Comparison of ENCODE assay signal across 22 cellular contexts in genomic region chr12:52084491-52085231, GRCh38. TPM values are rescaled to one million over a fixed set of nuclear protein-coding genes. Genes with fewer than 3 reads are reported as not detected.
"Had no signal": no experiment of that assay in that cellular context is flagged by ENCODE, and none has a peak within 500 bp of the region (broad histone marks: within the 10 kb centered on the region; RNA-seq: fewer than 3 reads in every experiment).

No MANE protein-coding gene starts in this region.

- H3K36me3 Mint-ChIP-seq: naive B cell had no signal

- H3K4me3 Mint-ChIP-seq: activated CD4-positive, alpha-beta memory T cell treated with anti-CD3 and anti-CD28 coated beads, Interleukin-2, amount 10 ng/mL, durations not matched to agents 7 days and 5 days; activated CD4-positive, alpha-beta T cell treated with anti-CD3 and anti-CD28 coated beads, Interleukin-2, amount 10 ng/mL, durations not matched to agents 24 days and 14 days; activated naive CD4-positive, alpha-beta T cell treated with anti-CD3 and anti-CD28 coated beads for 36 hours; activated T-cell treated with anti-CD3 and anti-CD28 coated beads, Interleukin-2, amount 50 U/mL, for 72 hours; dendritic cell treated with granulocyte-macrophage colony-stimulating factor and Interleukin-4, amounts not matched to agents 40 ng/mL and 50 ng/mL, for 4 days; T-helper 1 cell treated with Interleukin-12 subunit alpha and Interleukin-12 subunit beta and Interleukin-4 antibody, amounts not matched to agents 30 μg/mL and 1 μg/mL, for 36 hours had no signal

- H3K27ac Mint-ChIP-seq: activated CD4-positive, alpha-beta memory T cell treated with anti-CD3 and anti-CD28 coated beads, Interleukin-2, amount 10 ng/mL, durations not matched to agents 7 days and 5 days; activated CD4-positive, alpha-beta T cell treated with anti-CD3 and anti-CD28 coated beads, Interleukin-2, amount 10 ng/mL, durations not matched to agents 24 days and 14 days; activated naive CD4-positive, alpha-beta T cell treated with anti-CD3 and anti-CD28 coated beads for 36 hours; activated T-cell treated with anti-CD3 and anti-CD28 coated beads, Interleukin-2, amount 50 U/mL, for 72 hours; dendritic cell treated with granulocyte-macrophage colony-stimulating factor and Interleukin-4, amounts not matched to agents 40 ng/mL and 50 ng/mL, for 4 days; T-helper 1 cell treated with Interleukin-12 subunit alpha and Interleukin-12 subunit beta and Interleukin-4 antibody, amounts not matched to agents 30 μg/mL and 1 μg/mL, for 36 hours had no signal

- H3K27ac ChIP-seq: foreskin keratinocyte, lower lobe of right lung, sigmoid colon, thyroid gland had no signal

- H3K4me1 ChIP-seq: foreskin keratinocyte had no signal

- DNase-seq: activated CD4-positive, alpha-beta memory T cell treated with anti-CD3 and anti-CD28 coated beads, Interleukin-2, amount 10 ng/mL, durations not matched to agents 7 days and 5 days; activated CD4-positive, alpha-beta T cell treated with anti-CD3 and anti-CD28 coated beads, Interleukin-2, amount 10 ng/mL, durations not matched to agents 24 days and 14 days; activated effector memory CD4-positive, alpha-beta T cell treated with Interleukin-2 at 50 U/mL for 16 hours; activated naive CD4-positive, alpha-beta T cell treated with anti-CD3 and anti-CD28 coated beads for 36 hours; activated T-cell treated with anti-CD3 and anti-CD28 coated beads, Interleukin-2, amount 50 U/mL, for 72 hours; cerebellar nuclear complex; effector CD8-positive, alpha-beta T cell; foreskin keratinocyte; lower lobe of right lung; naive B cell; nucleus accumbens; sigmoid colon; stimulated activated CD4-positive, alpha-beta T cell treated with anti-CD3 and anti-CD28 coated beads, Interleukin-4, amount 100 ng/mL, for 1 hour; stimulated activated naive CD8-positive, alpha-beta T cell treated with anti-CD3 and anti-CD28 coated beads, Interleukin-15, Interleukin-2, amounts not matched to agents 100 U/mL and 50 U/mL, for 24 hours; thyroid gland had no signal

- H3K27me3 ChIP-seq: thyroid gland had no signal

- H3K36me3 ChIP-seq: sigmoid colon, thyroid gland had no signal

- H3K9me3 ChIP-seq: lower lobe of right lung, sigmoid colon, thyroid gland had no signal

- H3K4me3 ChIP-seq: lower lobe of right lung, sigmoid colon, thyroid gland had no signal

- ATAC-seq: activated CD4-positive, CD25-positive, alpha-beta regulatory T cell treated with anti-CD3 and anti-CD28 coated beads, Interleukin-2, amount 50 U/mL, for 24 hours; activated T-cell treated with anti-CD3 and anti-CD28 coated beads, Interleukin-2, amount 50 U/mL, for 72 hours; foreskin keratinocyte; left lobe of liver; lower lobe of right lung; stimulated activated naive CD8-positive, alpha-beta T cell treated with anti-CD3 and anti-CD28 coated beads, Interleukin-15, Interleukin-2, amounts not matched to agents 100 U/mL and 50 U/mL, for 24 hours had no signal

- H3K9me3 Mint-ChIP-seq: activated CD4-positive, alpha-beta memory T cell treated with anti-CD3 and anti-CD28 coated beads, Interleukin-2, amount 10 ng/mL, durations not matched to agents 7 days and 5 days; activated CD4-positive, alpha-beta T cell treated with anti-CD3 and anti-CD28 coated beads, Interleukin-2, amount 10 ng/mL, durations not matched to agents 24 days and 14 days; activated naive CD4-positive, alpha-beta T cell treated with anti-CD3 and anti-CD28 coated beads for 36 hours; activated T-cell treated with anti-CD3 and anti-CD28 coated beads, Interleukin-2, amount 50 U/mL, for 72 hours; dendritic cell treated with granulocyte-macrophage colony-stimulating factor and Interleukin-4, amounts not matched to agents 40 ng/mL and 50 ng/mL, for 4 days; naive B cell; T-helper 1 cell treated with Interleukin-12 subunit alpha and Interleukin-12 subunit beta and Interleukin-4 antibody, amounts not matched to agents 30 μg/mL and 1 μg/mL, for 36 hours had no signal

RNA-seq across cellular contexts. Expression of gene SMIM41, which starts 5.2 kb away (rescaled TPM):
- total RNA-seq: activated CD4-positive, alpha-beta memory T cell treated with anti-CD3 and anti-CD28 coated beads, Interleukin-2, amount 10 ng/mL, durations not matched to agents 7 days and 5 days; activated naive CD4-positive, alpha-beta T cell treated with anti-CD3 and anti-CD28 coated beads for 36 hours; activated T-cell treated with anti-CD3 and anti-CD28 coated beads, Interleukin-2, amount 50 U/mL, for 72 hours; foreskin keratinocyte; kidney epithelial cell; left lobe of liver; subcutaneous adipose tissue had no signal
- polyA plus RNA-seq: foreskin keratinocyte, neural cell had no signal
